1 cellular context compared by ENCODE assay signal in the genomic region with DNA sequence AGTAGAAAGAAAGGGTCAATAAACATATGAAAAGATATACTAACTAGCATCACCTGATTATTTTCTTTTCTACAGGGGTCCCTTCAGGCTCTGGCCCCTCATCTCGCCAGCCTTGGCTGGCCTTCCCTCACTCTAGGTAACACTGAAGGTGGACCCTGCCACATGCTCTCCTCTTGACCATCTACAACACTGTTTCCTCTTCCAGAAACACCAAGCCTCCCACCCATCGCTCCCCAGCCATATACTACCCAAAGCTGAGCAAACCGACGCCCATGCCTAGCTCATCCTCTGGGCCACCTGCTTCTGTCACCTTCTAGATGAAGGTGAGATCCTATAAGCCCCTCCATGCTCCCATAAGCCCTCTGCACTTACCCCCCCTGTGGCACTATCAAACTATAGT.
TF ChIP-seq lines count a peak whose summit lies in the region.

No MANE protein-coding gene starts in this region.

TF ChIP-seq in GM23338, 12 proteins besides CTCF, POLR2A, EP300 and RAD21 (continued from another document):
- TF ChIP-seq ZNF114 (CRISPR knock-in tag; IDR thresholded peaks at IDR 0.05) (no peak), CREB1 (CRISPR knock-in tag; IDR thresholded peaks at IDR 0.05; ENCODE audit: low read depth) (no peak)
